Comparison of ENCODE assay signal across 15 cellular contexts in the genomic region with DNA sequence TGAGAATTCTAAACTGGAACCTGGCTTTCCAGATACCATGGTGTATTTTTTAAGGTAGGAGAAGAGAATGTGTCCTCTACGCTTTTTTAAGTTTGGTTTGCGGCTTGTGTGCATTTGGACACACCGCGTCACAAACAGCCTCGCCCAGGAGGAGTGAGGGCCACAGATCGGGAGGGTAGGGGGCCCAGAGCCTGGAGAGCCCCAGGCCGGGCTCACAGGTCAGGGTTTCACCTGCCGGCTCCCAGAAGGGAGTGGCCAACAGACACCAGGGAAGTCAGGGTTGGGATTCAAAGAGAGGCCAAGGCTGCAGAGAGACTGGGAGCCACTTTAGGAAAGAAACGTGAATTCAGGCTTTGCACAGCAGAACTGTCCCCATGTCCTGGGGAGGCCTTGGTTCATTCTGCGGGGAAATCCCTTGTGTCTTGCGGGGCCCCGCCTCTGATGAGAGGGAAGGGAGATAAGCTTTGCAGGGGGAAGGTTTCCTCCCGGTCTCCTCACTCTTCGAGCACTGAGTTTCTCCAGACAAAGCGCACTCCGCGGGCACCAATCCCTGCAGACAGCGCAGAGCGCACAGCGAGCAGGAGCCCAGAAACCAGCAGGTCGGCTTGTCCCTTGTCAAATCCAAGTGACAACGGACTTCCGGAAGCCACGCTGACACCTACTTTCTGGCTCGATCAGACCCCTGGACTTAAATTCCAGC. TPM values are rescaled to one million over a fixed set of nuclear protein-coding genes. Genes with fewer than 3 reads are reported as not detected.
DNase-seq lines count a peak whose midpoint lies in the region; ATAC-seq and TF ChIP-seq lines count a peak whose summit lies in the region.
"Had no signal": no experiment of that assay in that cellular context is flagged by ENCODE, and none has a peak within 500 bp of the region (broad histone marks: within the 10 kb centered on the region; RNA-seq: fewer than 3 reads in every experiment).

No MANE protein-coding gene starts in this region.

- H3K27me3 Mint-ChIP-seq in nephron progenitor cell (ENCODE audit: low read depth, poor library complexity) = peaks cover 49% of the 10 kb centered on the region
- peaks cover 35 to 50% (median 47%) of the 10 kb centered on the region in 5 donors for H3K27me3 Mint-ChIP-seq in naive thymus-derived CD4-positive, alpha-beta T cell
- H3K27me3 Mint-ChIP-seq in activated T-cell treated with anti-CD3 and anti-CD28 coated beads, Interleukin-2, amount 50 U/mL, for 72 hours (ENCODE audit: low read depth) = peaks cover 55% of the 10 kb centered on the region

- intact Hi-C loops in naive thymus-derived CD4-positive, alpha-beta T cell (cut with micrococcal nuclease) = no loop called here

- DNase-seq in AG04450 (ENCODE audit: low read depth, low spot score) = no peak
- peak; percentile 65 for DNase-seq in ecto neural progenitor cell (ENCODE audit: low spot score)
- DNase-seq in nephron progenitor cell = peak; percentile 31
- no peak for DNase-seq in naive thymus-derived CD4-positive, alpha-beta T cell
- no peak for DNase-seq in activated T-cell treated with anti-CD3 and anti-CD28 coated beads, Interleukin-2, amount 50 U/mL, for 72 hours
- DNase-seq in stimulated activated CD4-positive, alpha-beta T cell treated with anti-CD3 and anti-CD28 coated beads, Interleukin-4, amount 100 ng/mL, for 4 hours = no peak
- DNase-seq in NCI-H748 (lab: John Stamatoyannopoulos, UW; ENCODE audit: unreplicated experiment) = no peak
- DNase-seq: foreskin keratinocyte; NCI-H748 treated with DMSO at 0.1 percent for 48 hours; stimulated activated CD8-positive, alpha-beta memory T cell treated with anti-CD3 and anti-CD28 coated beads, Interleukin-4, amount 100 ng/mL, for 48 hours; T-cell had no signal

- peaks cover 30% of the 10 kb centered on the region for H3K4me1 ChIP-seq in HUES6 (ENCODE audit: control insufficient read depth, insufficient read depth, low read length)
- peaks cover 0 to 4% of the 10 kb centered on the region in 2 donors for H3K4me1 ChIP-seq in naive thymus-derived CD4-positive, alpha-beta T cell (ENCODE audit: control insufficient read depth in 2 of 2, insufficient read depth in 2 of 2, low read length in 2 of 2)
- H3K4me1 ChIP-seq: foreskin keratinocyte had no signal

- no peak for ATAC-seq in naive thymus-derived CD4-positive, alpha-beta T cell
- ATAC-seq in activated T-cell treated with anti-CD3 and anti-CD28 coated beads, Interleukin-2, amount 50 U/mL, for 72 hours (replicated peaks in 1 of 2) = no peak
- ATAC-seq: foreskin keratinocyte, left lobe of liver, T-cell had no signal

- CTCF ChIA-PET in AG04450 (lab: Charles Lee) = interaction anchor here (1.5 to 1.7 kb wide), 2 partner anchors 17 to 35 kb away, joined by 5 to 10 read pairs; no protein-coding TSS in a partner anchor
- CTCF ChIA-PET in naive thymus-derived CD4-positive, alpha-beta T cell (lab: Charles Lee) = no interaction called here

- H3K27ac ChIP-seq in AG04450 (ENCODE audit: low read depth, low read length) (peak overlapping the region; percentile 21), HUES6 (ENCODE audit: low read depth, low read length) (no peak overlapping the region)
- H3K27ac ChIP-seq in naive thymus-derived CD4-positive, alpha-beta T cell (ENCODE audit: low read depth, low read length) = no peak overlapping the region
- H3K27ac ChIP-seq: foreskin keratinocyte had no signal

- peak overlapping the region; percentile 89 for H3K4me3 ChIP-seq in AG04450 (ENCODE audit: low read depth, low read length)
- peak overlapping the region; percentile 90 for H3K4me3 ChIP-seq in HUES6 (ENCODE audit: low read depth, low read length)
- H3K4me3 ChIP-seq in naive thymus-derived CD4-positive, alpha-beta T cell (ENCODE audit: low read length) = no peak overlapping the region

- H3K27ac Mint-ChIP-seq in nephron progenitor cell = no peak overlapping the region
- H3K27ac Mint-ChIP-seq in naive thymus-derived CD4-positive, alpha-beta T cell = no peak overlapping the region
- H3K27ac Mint-ChIP-seq in activated T-cell treated with anti-CD3 and anti-CD28 coated beads, Interleukin-2, amount 50 U/mL, for 72 hours = no peak overlapping the region
- H3K27ac Mint-ChIP-seq: T-cell had no signal

- H3K4me3 Mint-ChIP-seq in nephron progenitor cell = peak overlapping the region; percentile 84
- H3K4me3 Mint-ChIP-seq in naive thymus-derived CD4-positive, alpha-beta T cell = peak overlapping the region in 4 of 10 donors; percentile 36 to 82 (median 60)
- peak overlapping the region in 1 of 2 donors; percentile 89 for H3K4me3 Mint-ChIP-seq in activated T-cell treated with anti-CD3 and anti-CD28 coated beads, Interleukin-2, amount 50 U/mL, for 72 hours

- POLR2A ChIA-PET in AG04450 (lab: Yijun Ruan, JAX) = interaction anchor here (0.6 to 3.5 kb wide), 3 partner anchors 13 to 26 kb away, joined by 4 to 48 read pairs (median 15); no protein-coding TSS in a partner anchor
- POLR2A ChIA-PET in naive thymus-derived CD4-positive, alpha-beta T cell (lab: Charles Lee) = no interaction called here

- peaks cover 44% of the 10 kb centered on the region for H3K4me1 Mint-ChIP-seq in nephron progenitor cell
- peaks cover 4 to 17% (median 12%) of the 10 kb centered on the region in 7 donors for H3K4me1 Mint-ChIP-seq in naive thymus-derived CD4-positive, alpha-beta T cell
- peaks cover 10% of the 10 kb centered on the region for H3K4me1 Mint-ChIP-seq in activated T-cell treated with anti-CD3 and anti-CD28 coated beads, Interleukin-2, amount 50 U/mL, for 72 hours (ENCODE audit: low read depth)

- H3K36me3 ChIP-seq in HUES6 (ENCODE audit: control insufficient read depth, insufficient read depth, low read length) = peaks cover 15% of the 10 kb centered on the region
- no peaks in the 10 kb centered on the region for H3K36me3 ChIP-seq in naive thymus-derived CD4-positive, alpha-beta T cell (ENCODE audit: control insufficient read depth in 2 of 3, insufficient read depth in 3 of 3, low read length in 3 of 3)

- peaks cover 6% of the 10 kb centered on the region for H3K9me3 ChIP-seq in AG04450 (ENCODE audit: control insufficient read depth, insufficient read depth, low read length)
- H3K9me3 ChIP-seq in HUES6 (ENCODE audit: control insufficient read depth, insufficient read depth, low read depth, low read length) = peaks cover 2% of the 10 kb centered on the region; the same call in 1 of the 2 replicates
- no peaks in the 10 kb centered on the region for H3K9me3 ChIP-seq in naive thymus-derived CD4-positive, alpha-beta T cell (ENCODE audit: control insufficient read depth in 2 of 3, low read length in 3 of 3)
- H3K9me3 ChIP-seq: ascending aorta had no signal

- no peak overlapping the region for H3K9ac ChIP-seq in HUES6 (ENCODE audit: low read length)

- TF ChIP-seq CTCF in AG04450 (IDR thresholded peaks at IDR 0.05; ENCODE audit: low read depth, low read length) = no peak
- no peak for TF ChIP-seq CTCF in nephron progenitor cell (IDR thresholded peaks at IDR 0.05)

- H3K27me3 ChIP-seq in AG04450 (ENCODE audit: control insufficient read depth, insufficient read depth, low read length) = no peaks in the 10 kb centered on the region
- peaks cover 29% of the 10 kb centered on the region for H3K27me3 ChIP-seq in HUES6 (ENCODE audit: control insufficient read depth, insufficient read depth, low read length)
- H3K27me3 ChIP-seq in naive thymus-derived CD4-positive, alpha-beta T cell (ENCODE audit: control insufficient read depth in 2 of 2, insufficient read depth in 2 of 2, low read length in 2 of 2) = peaks cover 0 to 4% of the 10 kb centered on the region in 2 donors
- H3K27me3 ChIP-seq: ascending aorta, foreskin keratinocyte had no signal

- peaks cover 14% of the 10 kb centered on the region for H3K9me3 Mint-ChIP-seq in nephron progenitor cell
- peaks cover 0 to 13% (median 2%) of the 10 kb centered on the region in 11 donors for H3K9me3 Mint-ChIP-seq in naive thymus-derived CD4-positive, alpha-beta T cell
- no peaks in the 10 kb centered on the region for H3K9me3 Mint-ChIP-seq in activated T-cell treated with anti-CD3 and anti-CD28 coated beads, Interleukin-2, amount 50 U/mL, for 72 hours
- H3K9me3 Mint-ChIP-seq: T-cell had no signal

- peaks cover 16% of the 10 kb centered on the region for H3K36me3 Mint-ChIP-seq in nephron progenitor cell (ENCODE audit: low read depth)
- peaks cover 0 to 10% (median 0%) of the 10 kb centered on the region in 5 donors for H3K36me3 Mint-ChIP-seq in naive thymus-derived CD4-positive, alpha-beta T cell
- peaks cover 4% of the 10 kb centered on the region in 2 donors for H3K36me3 Mint-ChIP-seq in activated T-cell treated with anti-CD3 and anti-CD28 coated beads, Interleukin-2, amount 50 U/mL, for 72 hours (ENCODE audit: insufficient read depth in 2 of 2)
- H3K36me3 Mint-ChIP-seq: T-cell had no signal

RNA-seq across cellular contexts. Expression of a gene that starts 2.0 kb away (rescaled TPM):
- 398 and 553 TPM in 2 replicates for polyA plus RNA-seq in AG04450 (2011; rRNA removed)
- polyA minus RNA-seq in AG04450 (2011; rRNA and poly(A)+ RNA removed) = 339 and 474 TPM in 2 replicates
- 10 to 100 TPM in 2 of 5 experiments, 1 to 10 TPM in 2, under 1 TPM in 1; 0.70 to 16.5 (median 3.7) TPM for total RNA-seq in naive thymus-derived CD4-positive, alpha-beta T cell
- 1 to 10 TPM; 1.3 to 3.2 TPM for polyA plus RNA-seq in naive thymus-derived CD4-positive, alpha-beta T cell
- 1 to 10 TPM; 4.3 to 5.2 TPM for total RNA-seq in activated T-cell treated with anti-CD3 and anti-CD28 coated beads, Interleukin-2, amount 50 U/mL, for 72 hours

RNA-seq across cellular contexts. Expression of a gene that starts 51.9 kb away (rescaled TPM):
- polyA plus RNA-seq in AG04450 (2011; rRNA removed) = 0.17 TPM in 1 of 2 replicates, not detected in the other
- polyA minus RNA-seq in AG04450 (2011; rRNA and poly(A)+ RNA removed) = not detected in 2 replicates
- total RNA-seq in naive thymus-derived CD4-positive, alpha-beta T cell = not detected
- not detected for polyA plus RNA-seq in naive thymus-derived CD4-positive, alpha-beta T cell
- total RNA-seq in activated T-cell treated with anti-CD3 and anti-CD28 coated beads, Interleukin-2, amount 50 U/mL, for 72 hours = not detected
- total RNA-seq: activated CD8-positive, alpha-beta memory T cell treated with anti-CD3 and anti-CD28 coated beads for 36 hours; ascending aorta; left lobe of liver; T-cell had no signal

Comparison
In these comparisons a context has a peak if more than half of its experiments do, and no peak if none do; other contexts are left out.
1. DNase-seq: peak in ecto neural progenitor cell (single experiment) and nephron progenitor cell (single experiment); none in AG04450 (single experiment), naive thymus-derived CD4-positive, alpha-beta T cell (0 of 9), activated T-cell treated with anti-CD3 and anti-CD28 coated beads, Interleukin-2, amount 50 U/mL, for 72 hours (0 of 2), stimulated activated CD4-positive, alpha-beta T cell treated with anti-CD3 and anti-CD28 coated beads, Interleukin-4, amount 100 ng/mL, for 4 hours (0 of 2) and NCI-H748 (single experiment).